In the genomic region with DNA sequence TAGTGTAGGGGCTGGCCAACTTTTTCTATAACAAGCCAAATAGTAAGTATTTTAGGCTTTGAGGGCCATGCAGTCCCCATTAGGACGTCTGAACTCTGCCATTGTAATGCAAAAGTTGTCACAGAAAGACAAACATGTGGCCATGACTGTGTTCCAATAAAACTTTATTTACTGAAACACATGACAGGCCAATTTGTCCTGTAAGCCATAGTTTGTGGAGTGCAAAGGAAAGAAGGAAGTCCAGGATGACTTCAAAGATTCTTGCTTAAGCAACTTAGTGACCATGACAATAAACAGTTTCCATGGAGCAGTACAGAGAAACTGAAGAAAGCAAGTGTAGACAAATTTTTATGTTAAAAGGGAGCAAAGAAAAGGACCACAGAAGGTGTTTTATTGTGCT, we compare ENCODE assay signal across 1 cellular context.
TF ChIP-seq lines count a peak whose summit lies in the region.

No MANE protein-coding gene starts in this region.

TF ChIP-seq in H1, 55 proteins besides CTCF, POLR2A, EP300 and RAD21:
- TF ChIP-seq, protein P1, sequence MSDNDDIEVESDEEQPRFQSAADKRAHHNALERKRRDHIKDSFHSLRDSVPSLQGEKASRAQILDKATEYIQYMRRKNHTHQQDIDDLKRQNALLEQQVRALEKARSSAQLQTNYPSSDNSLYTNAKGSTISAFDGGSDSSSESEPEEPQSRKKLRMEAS (IDR thresholded peaks at IDR 0.05) = peak; percentile 13; the same call in 1 of the 2 replicates
- no peak for TF ChIP-seq POLR2AphosphoS5 (IDR thresholded peaks at IDR 0.05; ENCODE audit: low read depth, low read length)
- 0 out of 2 replicates have a peak, but pooled peaks have one; percentile 40 for TF ChIP-seq POU5F1 (IDR thresholded peaks at IDR 0.05; ENCODE audit: low read depth, low read length)
